Comparison of ENCODE assay signal across 16 cellular contexts in genomic region chr1:119617751-119618691, GRCh38. TPM values are rescaled to one million over a fixed set of nuclear protein-coding genes. Genes with fewer than 3 reads are reported as not detected.
DNase-seq lines count a peak whose midpoint lies in the region; ATAC-seq and TF ChIP-seq lines count a peak whose summit lies in the region.
"Had no signal": no experiment of that assay in that cellular context is flagged by ENCODE, and none has a peak within 500 bp of the region (broad histone marks: within the 10 kb centered on the region; RNA-seq: fewer than 3 reads in every experiment).

No MANE protein-coding gene starts in this region.

- WGBS in body of pancreas, 2 donors: 31 to 46% methylated on average over 5 of the region's 5 CpGs

- H3K9me3 ChIP-seq in body of pancreas: no peaks in the 10 kb centered on the region

- peak overlapping the region; percentile 8 to 55 (median 26) for H3K27ac ChIP-seq in body of pancreas
- H3K27ac ChIP-seq: PC-9, WERI-Rb-1 had no signal

- DNase-seq in EH (ENCODE audit: low read depth) (peak; percentile 21), NCI-H1105 (lab: John Stamatoyannopoulos, UW) (peak; percentile 43), body of pancreas (peak; percentile 28 to 65 (median 53)), myocyte (ENCODE audit: low read depth) (peak; percentile 81), NCI-H526 (lab: John Stamatoyannopoulos, UW) (no peak), NCI-H524 (lab: John Stamatoyannopoulos, UW) (no peak)
- DNase-seq: activated gamma-delta T cell; DMS153; HCEC 1CT; NCI-H510A; PC-9; stimulated activated CD4-positive, alpha-beta T cell treated with anti-CD3 and anti-CD28 coated beads, Interleukin-1b, Interleukin-23, amount 100 ng/mL, for 48 hours; WERI-Rb-1 had no signal

- no peak for TF ChIP-seq CTCF in body of pancreas (IDR thresholded peaks at IDR 0.05)

- TF ChIP-seq POLR2A in body of pancreas (IDR thresholded peaks at IDR 0.05): no peak

- peaks cover 18% of the 10 kb centered on the region for H3K4me1 ChIP-seq in body of pancreas

- no peaks in the 10 kb centered on the region for H3K27me3 ChIP-seq in body of pancreas

- ATAC-seq in body of pancreas (peak; percentile 52), HG03460 (IDR thresholded peaks at IDR 0.05; ENCODE audit: unreplicated experiment) (no peak), esophagus mucosa (no peak)
- ATAC-seq: natural killer cell treated with Interleukin-12 subunit alpha and Interleukin-12 subunit beta and Interleukin-15 and Interleukin-18, amount 100 ng/mL, for 72 hours had no signal

- H3K4me3 ChIP-seq in body of pancreas: no peak overlapping the region
- H3K4me3 ChIP-seq: PC-9 had no signal

- H3K36me3 ChIP-seq in body of pancreas (replicated peaks in 1 of 2; ENCODE audit: insufficient read depth in 1 of 2, low read depth in 2 of 2): no peaks in the 10 kb centered on the region
- H3K36me3 ChIP-seq: WERI-Rb-1 had no signal

- intact Hi-C loops in body of pancreas (cut with DNase I): no loop called here

RNA-seq across cellular contexts. Expression of gene ZNF697, which starts 30.0 kb away (rescaled TPM):
- total RNA-seq in body of pancreas (1 to 10 TPM; 4.9 to 8.6 TPM), myocyte (2.7 and 3.0 TPM in 2 replicates), esophagus mucosa (1.00 TPM)
- 4.0 TPM for polyA plus RNA-seq in myocyte (2012)

Comparison
In these comparisons a context has a peak if more than half of its experiments do, and no peak if none do; other contexts are left out.
1. DNase-seq: peak in EH (single experiment), NCI-H1105 (single experiment), body of pancreas (4 of 4) and myocyte (single experiment); none in NCI-H526 (0 of 2) and NCI-H524 (0 of 2).